In genomic region chr13:99258946-99259345, GRCh38 we compare ENCODE assay signal across 9 cellular contexts. TPM values are rescaled to one million over a fixed set of nuclear protein-coding genes. Genes with fewer than 3 reads are reported as not detected.
DNase-seq lines count a peak whose midpoint lies in the region; ATAC-seq and TF ChIP-seq lines count a peak whose summit lies in the region.
"Had no signal": no experiment of that assay in that cellular context is flagged by ENCODE, and none has a peak within 500 bp of the region (broad histone marks: within the 10 kb centered on the region; RNA-seq: fewer than 3 reads in every experiment).

No MANE protein-coding gene starts in this region.

- peak in 1 of 2 donors; percentile 18 for DNase-seq in activated T-cell treated with anti-CD3 and anti-CD28 coated beads, Interleukin-2, amount 50 U/mL, for 72 hours
- no peak for DNase-seq in activated T-cell treated with anti-CD3 and anti-CD28 coated beads for 4 hours
- DNase-seq in RPMI8226: peak; percentile 48
- no peak for DNase-seq in transverse colon
- no peak for DNase-seq in EL
- no peak for DNase-seq in MCF 10A (ENCODE audit: unreplicated experiment)
- DNase-seq in mucosa of gallbladder (ENCODE audit: low spot score): no peak

- intact Hi-C loops in transverse colon (cut with DNase I; ENCODE audit: low total_unique reads) (no loop called here), MCF 10A (cut with micrococcal nuclease) (no loop called here)

- H3K4me3 Mint-ChIP-seq in activated T-cell treated with anti-CD3 and anti-CD28 coated beads, Interleukin-2, amount 50 U/mL, for 72 hours: peak overlapping the region; percentile 86 to 91
- no peak overlapping the region for H3K4me3 Mint-ChIP-seq in MCF 10A (ENCODE audit: unreplicated experiment)

- no peaks in the 10 kb centered on the region for H3K9me3 Mint-ChIP-seq in activated T-cell treated with anti-CD3 and anti-CD28 coated beads, Interleukin-2, amount 50 U/mL, for 72 hours
- no peaks in the 10 kb centered on the region for H3K9me3 Mint-ChIP-seq in MCF 10A (ENCODE audit: unreplicated experiment)

- no peaks in the 10 kb centered on the region for H3K27me3 Mint-ChIP-seq in activated T-cell treated with anti-CD3 and anti-CD28 coated beads, Interleukin-2, amount 50 U/mL, for 72 hours (ENCODE audit: low read depth)
- H3K27me3 Mint-ChIP-seq in MCF 10A (ENCODE audit: insufficient read depth, unreplicated experiment): no peaks in the 10 kb centered on the region

- no peaks in the 10 kb centered on the region for H3K9me3 ChIP-seq in transverse colon

- peak overlapping the region; percentile 5 to 64 (median 36) for H3K27ac ChIP-seq in transverse colon

- peak overlapping the region; percentile 94 for H3K27ac Mint-ChIP-seq in activated T-cell treated with anti-CD3 and anti-CD28 coated beads, Interleukin-2, amount 50 U/mL, for 72 hours
- no peak overlapping the region for H3K27ac Mint-ChIP-seq in MCF 10A (ENCODE audit: low read depth, unreplicated experiment)

- POLR2A ChIA-PET in MCF 10A (lab: Yijun Ruan, JAX): no interaction called here

- no peak for TF ChIP-seq EP300 in transverse colon (IDR thresholded peaks at IDR 0.05; ENCODE audit: low read depth)

- peaks cover 13 to 27% of the 10 kb centered on the region in 2 donors for H3K36me3 Mint-ChIP-seq in activated T-cell treated with anti-CD3 and anti-CD28 coated beads, Interleukin-2, amount 50 U/mL, for 72 hours (ENCODE audit: insufficient read depth in 2 of 2)
- peaks cover 32% of the 10 kb centered on the region for H3K36me3 Mint-ChIP-seq in MCF 10A (ENCODE audit: insufficient read depth, unreplicated experiment)

- WGBS in transverse colon (ENCODE audit: low coverage in 1 of 2), 2 donors: 59 to 69% methylated on average over 3 of the region's 3 CpGs

- ATAC-seq in activated T-cell treated with anti-CD3 and anti-CD28 coated beads, Interleukin-2, amount 50 U/mL, for 72 hours (replicated peaks in 1 of 2): peak in 1 of 2 donors; percentile 39
- ATAC-seq in HG03025 (IDR thresholded peaks at IDR 0.05; ENCODE audit: low FRiP score, unreplicated experiment): peak; percentile 69

- peaks cover 0 to 6% (median 3%) of the 10 kb centered on the region in 4 donors for H3K36me3 ChIP-seq in transverse colon

- CTCF ChIA-PET in MCF 10A (lab: Yijun Ruan, JAX): interaction anchor here (0.7 to 2.1 kb wide), 4 partner anchors 10 to 1291 kb away, joined by 3 to 11 read pairs (median 6); no protein-coding TSS in a partner anchor

- TF ChIP-seq POLR2A in transverse colon (IDR thresholded peaks at IDR 0.05): no peak

- no peak overlapping the region for H3K4me3 ChIP-seq in transverse colon

- H3K4me1 Mint-ChIP-seq in activated T-cell treated with anti-CD3 and anti-CD28 coated beads, Interleukin-2, amount 50 U/mL, for 72 hours (ENCODE audit: low read depth): peaks cover 84% of the 10 kb centered on the region
- H3K4me1 Mint-ChIP-seq in MCF 10A (ENCODE audit: insufficient read depth, unreplicated experiment): peaks cover 5% of the 10 kb centered on the region

- no peaks in the 10 kb centered on the region for H3K27me3 ChIP-seq in transverse colon

- BruUV-seq in MCF 10A (replicated peaks; lab: Mats Ljungman, UMichigan): no TSS peak

- in situ Hi-C loops in transverse colon (cut with MboI; ENCODE audit: low pct_ligation_motif_present in 1 of 4, low pct_unique_long_range_greater_than_20kb in 1 of 4, low sequenced_read_pairs in 3 of 4): no loop called here

- TF ChIP-seq CTCF in transverse colon (IDR thresholded peaks at IDR 0.05) (no peak), MCF 10A (IDR thresholded peaks at IDR 0.05; ENCODE audit: unreplicated experiment) (no peak)

- peaks cover 0 to 6% (median 3%) of the 10 kb centered on the region in 4 donors for H3K4me1 ChIP-seq in transverse colon

RNA-seq across cellular contexts. Expression of gene GPR18, which starts 0.8 kb away (rescaled TPM):
- 10 to 100 TPM; 12.4 to 17.3 TPM for total RNA-seq in activated T-cell treated with anti-CD3 and anti-CD28 coated beads, Interleukin-2, amount 50 U/mL, for 72 hours
- total RNA-seq in transverse colon: under 1 TPM in 2 of 4 donors, not detected in 2; 0.41 to 0.48 TPM
- not detected in 2 replicates for total RNA-seq in MCF 10A (2022)
- total RNA-seq in mucosa of gallbladder: 0.37 TPM
- total RNA-seq: bronchial epithelial cell had no signal

RNA-seq across cellular contexts. Expression of gene GPR183, which starts 48.3 kb away (rescaled TPM):
- 10 to 100 TPM; 32.8 to 57.5 TPM for total RNA-seq in activated T-cell treated with anti-CD3 and anti-CD28 coated beads, Interleukin-2, amount 50 U/mL, for 72 hours
- total RNA-seq in transverse colon (10 to 100 TPM in 1 of 4 donors, 1 to 10 TPM in 3; 3.0 to 14.6 (median 6.5) TPM), MCF 10A (2022) (not detected in 2 replicates), mucosa of gallbladder (11.7 TPM)
- total RNA-seq: bronchial epithelial cell had no signal

RNA-seq across cellular contexts. Expression of gene UBAC2, which starts 58.3 kb away (rescaled TPM):
- 10 to 100 TPM; 76.7 to 80.3 TPM for total RNA-seq in activated T-cell treated with anti-CD3 and anti-CD28 coated beads, Interleukin-2, amount 50 U/mL, for 72 hours
- 10 to 100 TPM; 34.4 to 77.3 (median 66.5) TPM for total RNA-seq in transverse colon
- 74.7 and 78.3 TPM in 2 replicates for total RNA-seq in MCF 10A (2022)
- total RNA-seq in mucosa of gallbladder: 65.8 TPM
